Comparison of ENCODE assay signal across 9 cellular contexts in the genomic region with DNA sequence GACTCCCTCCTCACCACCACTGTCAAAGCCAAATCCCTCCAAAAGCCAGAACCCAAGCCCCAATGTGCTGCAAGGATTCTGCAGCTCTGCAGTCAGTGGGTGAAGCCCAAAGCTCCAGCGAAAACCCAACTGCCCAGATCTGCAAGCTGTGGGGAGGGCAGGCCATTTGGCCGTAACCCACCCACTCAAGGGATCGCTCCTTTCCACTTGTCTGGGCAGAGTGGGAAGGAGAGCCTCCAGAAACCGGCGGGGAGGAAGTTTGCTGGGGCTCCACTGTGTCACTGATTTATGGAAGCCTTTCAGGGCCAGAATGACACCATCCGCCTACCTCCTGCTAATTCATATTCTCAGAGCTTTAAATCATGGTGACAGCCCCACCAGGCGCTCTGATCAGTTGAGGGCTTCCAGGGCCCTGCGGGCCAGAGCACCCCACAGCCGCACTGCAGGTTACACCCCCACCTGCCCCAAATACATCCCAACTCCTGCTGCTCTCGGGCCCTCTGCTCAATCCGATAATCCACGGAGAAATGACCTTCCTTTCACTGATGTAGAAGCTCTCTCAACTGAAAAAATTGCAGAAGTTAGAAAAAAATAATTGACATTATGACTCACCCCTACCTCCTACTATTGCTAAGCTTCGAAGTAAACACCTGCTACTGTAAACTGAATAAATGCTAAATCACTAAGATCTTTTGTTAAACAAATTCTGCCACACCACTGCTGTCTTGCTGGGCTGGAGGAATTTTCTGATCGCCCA. TPM values are rescaled to one million over a fixed set of nuclear protein-coding genes. Genes with fewer than 3 reads are reported as not detected.
DNase-seq lines count a peak whose midpoint lies in the region; ATAC-seq, FAIRE-seq and TF ChIP-seq lines count a peak whose summit lies in the region.
"Had no signal": no experiment of that assay in that cellular context is flagged by ENCODE, and none has a peak within 500 bp of the region (broad histone marks: within the 10 kb centered on the region; RNA-seq: fewer than 3 reads in every experiment).

No MANE protein-coding gene starts in this region.

- H3K4me3 ChIP-seq in adipocyte (ENCODE audit: low read length) (peak overlapping the region; percentile 71), WERI-Rb-1 (ENCODE audit: low read depth, low read length) (no peak overlapping the region)
- H3K4me3 ChIP-seq in naive thymus-derived CD4-positive, alpha-beta T cell (ENCODE audit: low read length), result no peak overlapping the region

- ATAC-seq in HG03103 (IDR thresholded peaks at IDR 0.05; ENCODE audit: low read depth, unreplicated experiment) (peak; percentile 68), GM21528 (IDR thresholded peaks at IDR 0.05; ENCODE audit: low FRiP score, unreplicated experiment) (no peak), GM21619 (IDR thresholded peaks at IDR 0.05; ENCODE audit: unreplicated experiment) (no peak)
- no peak for ATAC-seq in naive thymus-derived CD4-positive, alpha-beta T cell

- no peak for FAIRE-seq in GM12891 (lab: Jason Lieb, UNC)

- H3K4me3 Mint-ChIP-seq in naive thymus-derived CD4-positive, alpha-beta T cell, result peak overlapping the region in 6 of 10 donors; percentile 6 to 67 (median 57)
- H3K4me3 Mint-ChIP-seq: natural killer cell treated with Interleukin-12 subunit alpha and Interleukin-12 subunit beta and Interleukin-15 and Interleukin-18, amount 100 ng/mL, for 72 hours had no signal

- H3K9me3 ChIP-seq in adipocyte (ENCODE audit: control insufficient read depth, low read length) (no peaks in the 10 kb centered on the region), WERI-Rb-1 (ENCODE audit: severe bottlenecking) (no peaks in the 10 kb centered on the region)
- H3K9me3 ChIP-seq in naive thymus-derived CD4-positive, alpha-beta T cell (ENCODE audit: control insufficient read depth in 2 of 3, low read length in 3 of 3), result no peaks in the 10 kb centered on the region

- H3K4me1 Mint-ChIP-seq in naive thymus-derived CD4-positive, alpha-beta T cell, result peaks cover 4 to 35% (median 22%) of the 10 kb centered on the region in 7 donors

- H3K9ac ChIP-seq in adipocyte (ENCODE audit: low read length), result peak overlapping the region; percentile 57

- H3K4me1 ChIP-seq in adipocyte (ENCODE audit: control insufficient read depth, insufficient read depth, low read length), result peaks cover 32% of the 10 kb centered on the region
- H3K4me1 ChIP-seq in naive thymus-derived CD4-positive, alpha-beta T cell (ENCODE audit: control insufficient read depth in 2 of 2, insufficient read depth in 2 of 2, low read length in 2 of 2), result peaks cover 0 to 4% of the 10 kb centered on the region in 2 donors

- TF ChIP-seq POLR2A in GM12891 (IDR thresholded peaks at IDR 0.05; ENCODE audit: low read depth, low read length), result no peak

- POLR2A ChIA-PET in naive thymus-derived CD4-positive, alpha-beta T cell (lab: Charles Lee), result interaction anchor here (1.0 to 3.6 kb wide), 3 partner anchors 9 to 24 kb away, joined by 3 to 25 read pairs (median 5); no protein-coding TSS in a partner anchor

- no peaks in the 10 kb centered on the region for H3K9me3 Mint-ChIP-seq in naive thymus-derived CD4-positive, alpha-beta T cell
- H3K9me3 Mint-ChIP-seq: natural killer cell treated with Interleukin-12 subunit alpha and Interleukin-12 subunit beta and Interleukin-15 and Interleukin-18, amount 100 ng/mL, for 72 hours had no signal

- peak overlapping the region in 2 of 9 donors; percentile 29 to 74 for H3K27ac Mint-ChIP-seq in naive thymus-derived CD4-positive, alpha-beta T cell
- H3K27ac Mint-ChIP-seq: natural killer cell treated with Interleukin-12 subunit alpha and Interleukin-12 subunit beta and Interleukin-15 and Interleukin-18, amount 100 ng/mL, for 72 hours had no signal

- intact Hi-C loops in naive thymus-derived CD4-positive, alpha-beta T cell (cut with micrococcal nuclease), result no loop called here

- DNase-seq in GM12891 (ENCODE audit: insufficient read length, low spot score), result peak; percentile 24
- DNase-seq in adipocyte (ENCODE audit: low read depth), result no peak
- no peak for DNase-seq in naive thymus-derived CD4-positive, alpha-beta T cell
- DNase-seq in WERI-Rb-1, result no peak
- no peak for DNase-seq in T1000 (lab: John Stamatoyannopoulos, UW)

- H3K27me3 ChIP-seq in adipocyte (replicated peaks; ENCODE audit: control insufficient read depth, insufficient read depth, low read length) (peaks cover 25% of the 10 kb centered on the region), WERI-Rb-1 (ENCODE audit: insufficient read depth, low read depth, severe bottlenecking) (no peaks in the 10 kb centered on the region)
- no peaks in the 10 kb centered on the region for H3K27me3 ChIP-seq in naive thymus-derived CD4-positive, alpha-beta T cell (ENCODE audit: control insufficient read depth in 2 of 2, insufficient read depth in 2 of 2, low read length in 2 of 2)

- H3K27ac ChIP-seq in naive thymus-derived CD4-positive, alpha-beta T cell (ENCODE audit: low read depth, low read length), result no peak overlapping the region
- H3K27ac ChIP-seq in WERI-Rb-1, result no peak overlapping the region

- H3K36me3 ChIP-seq in adipocyte (ENCODE audit: control insufficient read depth, insufficient read depth, low read length, severe bottlenecking) (no peaks in the 10 kb centered on the region), WERI-Rb-1 (no peaks in the 10 kb centered on the region)
- no peaks in the 10 kb centered on the region for H3K36me3 ChIP-seq in naive thymus-derived CD4-positive, alpha-beta T cell (ENCODE audit: control insufficient read depth in 2 of 3, insufficient read depth in 3 of 3, low read length in 3 of 3)

- TF ChIP-seq CTCF in WERI-Rb-1 (IDR thresholded peaks at IDR 0.05; ENCODE audit: low read depth, low read length), result no peak

- no peaks in the 10 kb centered on the region for H3K36me3 Mint-ChIP-seq in naive thymus-derived CD4-positive, alpha-beta T cell
- H3K36me3 Mint-ChIP-seq: natural killer cell treated with Interleukin-12 subunit alpha and Interleukin-12 subunit beta and Interleukin-15 and Interleukin-18, amount 100 ng/mL, for 72 hours had no signal

- peaks cover 0 to 46% (median 5%) of the 10 kb centered on the region in 5 donors for H3K27me3 Mint-ChIP-seq in naive thymus-derived CD4-positive, alpha-beta T cell

- CTCF ChIA-PET in naive thymus-derived CD4-positive, alpha-beta T cell (lab: Charles Lee), result interaction anchor here (1.4 to 7.0 kb wide), 6 partner anchors 21 to 563 kb away, joined by 5 to 106 read pairs (median 6); partner anchors contain the start of gene RHOU

TF ChIP-seq in GM12891, 5 proteins besides CTCF, POLR2A, EP300 and RAD21:
- TF ChIP-seq SPI1 (IDR thresholded peaks at IDR 0.05; ENCODE audit: low read depth, low read length), result no peak; the same call in 1 of the 2 replicates
- no peak for TF ChIP-seq PAX5 (IDR thresholded peaks at IDR 0.05; ENCODE audit: insufficient read depth, low read length, severe bottlenecking)
- no peak for TF ChIP-seq TAF1 (IDR thresholded peaks at IDR 0.05; ENCODE audit: low read depth, low read length)
- no peak for TF ChIP-seq POLR2AphosphoS5 (IDR thresholded peaks at IDR 0.05; ENCODE audit: low read depth, low read length)
- no peak for TF ChIP-seq POU2F2 (IDR thresholded peaks at IDR 0.05; ENCODE audit: low read depth, low read length)
TF ChIP-seq in GM12891: peak in this region for 0.

RNA-seq across cellular contexts. Expression of gene RAB4A, which starts 40.6 kb away (rescaled TPM):
- polyA plus RNA-seq in GM12891 (2012; ENCODE audit: low read depth, missing spikeins), result 19.9 TPM
- 10 to 100 TPM; 24.0 to 47.9 (median 36.9) TPM for total RNA-seq in naive thymus-derived CD4-positive, alpha-beta T cell
- 10 to 100 TPM in 1 of 2 donors, 1 to 10 TPM in 1; 9.6 to 11.0 TPM for polyA plus RNA-seq in naive thymus-derived CD4-positive, alpha-beta T cell
